In the genomic region with DNA sequence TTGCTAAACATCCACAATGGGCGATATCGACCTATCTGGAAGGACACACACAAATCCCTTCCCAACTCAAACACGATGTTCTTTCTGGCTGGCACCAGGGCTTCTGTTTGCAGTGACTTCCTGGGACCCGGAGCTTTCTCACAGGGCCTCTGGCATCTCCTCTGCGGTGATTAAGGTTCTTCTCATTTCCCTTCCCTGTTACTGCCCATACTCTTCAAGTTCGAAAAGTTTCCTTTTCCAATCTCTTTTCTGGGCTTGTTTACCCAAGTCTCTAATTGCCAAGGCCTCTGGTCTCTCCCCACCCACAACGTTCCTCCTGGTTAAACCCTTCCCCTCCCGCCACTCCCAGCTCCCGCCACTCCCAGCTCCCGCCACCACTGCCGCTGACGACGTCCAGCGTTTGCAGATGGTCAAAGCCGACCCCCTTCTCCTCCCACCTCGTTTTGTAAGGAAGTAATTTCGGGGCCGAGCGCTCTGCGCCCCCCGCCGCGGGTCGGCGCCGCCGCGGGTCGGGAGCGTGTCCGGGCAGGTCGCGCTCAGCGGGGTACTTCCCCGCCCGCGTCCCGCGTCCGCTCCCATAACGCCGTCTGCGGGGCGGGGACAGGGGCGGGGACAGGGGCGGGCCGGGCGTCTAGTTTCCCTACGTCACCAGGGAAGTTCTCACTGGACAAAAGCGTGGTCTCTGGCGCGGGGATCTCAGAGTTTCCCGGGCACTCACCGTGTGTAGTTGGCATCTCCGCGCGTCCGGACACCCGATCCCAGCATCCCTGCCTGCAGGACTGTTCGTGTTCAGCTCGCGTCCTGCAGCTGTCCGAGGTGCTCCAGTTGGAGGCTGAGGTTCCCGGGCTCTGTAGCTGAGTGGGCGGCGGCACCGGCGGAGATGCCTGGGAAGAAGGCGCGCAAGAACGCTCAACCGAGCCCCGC, we compare ENCODE assay signal across 1 cellular context.
A peak's percentile ranks its signal among the peaks of the same experiment; 100 is the strongest.
TF ChIP-seq lines count a peak whose summit lies in the region.

A gene (plus strand): TSS at position 699 of the 924 bp plus-strand sequence. CDS start 182 bp downstream, at position 881.

TF ChIP-seq in K562, 482 proteins besides CTCF, POLR2A, EP300 and RAD21 (continued from another document and continues in another):
- peak; percentile 56; the same call in 1 of the 2 replicates for TF ChIP-seq KAT7 (CRISPR knock-in tag; IDR thresholded peaks at IDR 0.05; ENCODE audit: borderline replicate concordance)
- no peak for TF ChIP-seq RUNX1 (IDR thresholded peaks at IDR 0.05; ENCODE audit: low read depth)
- TF ChIP-seq, protein P1, sequence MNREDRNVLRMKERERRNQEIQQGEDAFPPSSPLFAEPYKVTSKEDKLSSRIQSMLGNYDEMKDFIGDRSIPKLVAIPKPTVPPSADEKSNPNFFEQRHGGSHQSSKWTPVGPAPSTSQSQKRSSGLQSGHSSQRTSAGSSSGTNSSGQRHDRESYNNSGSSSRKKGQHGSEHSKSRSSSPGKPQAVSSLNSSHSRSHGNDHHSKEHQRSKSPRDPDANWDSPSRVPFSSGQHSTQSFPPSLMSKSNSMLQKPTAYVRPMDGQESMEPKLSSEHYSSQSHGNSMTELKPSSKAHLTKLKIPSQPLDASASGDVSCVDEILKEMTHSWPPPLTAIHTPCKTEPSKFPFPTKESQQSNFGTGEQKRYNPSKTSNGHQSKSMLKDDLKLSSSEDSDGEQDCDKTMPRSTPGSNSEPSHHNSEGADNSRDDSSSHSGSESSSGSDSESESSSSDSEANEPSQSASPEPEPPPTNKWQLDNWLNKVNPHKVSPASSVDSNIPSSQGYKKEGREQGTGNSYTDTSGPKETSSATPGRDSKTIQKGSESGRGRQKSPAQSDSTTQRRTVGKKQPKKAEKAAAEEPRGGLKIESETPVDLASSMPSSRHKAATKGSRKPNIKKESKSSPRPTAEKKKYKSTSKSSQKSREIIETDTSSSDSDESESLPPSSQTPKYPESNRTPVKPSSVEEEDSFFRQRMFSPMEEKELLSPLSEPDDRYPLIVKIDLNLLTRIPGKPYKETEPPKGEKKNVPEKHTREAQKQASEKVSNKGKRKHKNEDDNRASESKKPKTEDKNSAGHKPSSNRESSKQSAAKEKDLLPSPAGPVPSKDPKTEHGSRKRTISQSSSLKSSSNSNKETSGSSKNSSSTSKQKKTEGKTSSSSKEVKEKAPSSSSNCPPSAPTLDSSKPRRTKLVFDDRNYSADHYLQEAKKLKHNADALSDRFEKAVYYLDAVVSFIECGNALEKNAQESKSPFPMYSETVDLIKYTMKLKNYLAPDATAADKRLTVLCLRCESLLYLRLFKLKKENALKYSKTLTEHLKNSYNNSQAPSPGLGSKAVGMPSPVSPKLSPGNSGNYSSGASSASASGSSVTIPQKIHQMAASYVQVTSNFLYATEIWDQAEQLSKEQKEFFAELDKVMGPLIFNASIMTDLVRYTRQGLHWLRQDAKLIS (CRISPR knock-in tag; IDR thresholded peaks at IDR 0.05), result peak; percentile 92
- TF ChIP-seq NCOA6 (IDR thresholded peaks at IDR 0.05), result peak; percentile 68
- TF ChIP-seq SIX5 (IDR thresholded peaks at IDR 0.05; ENCODE audit: borderline replicate concordance in 1 of 2, insufficient read depth in 1 of 2, low read depth in 1 of 2, low read length in 2 of 2), result no peak
- TF ChIP-seq, protein P2, sequence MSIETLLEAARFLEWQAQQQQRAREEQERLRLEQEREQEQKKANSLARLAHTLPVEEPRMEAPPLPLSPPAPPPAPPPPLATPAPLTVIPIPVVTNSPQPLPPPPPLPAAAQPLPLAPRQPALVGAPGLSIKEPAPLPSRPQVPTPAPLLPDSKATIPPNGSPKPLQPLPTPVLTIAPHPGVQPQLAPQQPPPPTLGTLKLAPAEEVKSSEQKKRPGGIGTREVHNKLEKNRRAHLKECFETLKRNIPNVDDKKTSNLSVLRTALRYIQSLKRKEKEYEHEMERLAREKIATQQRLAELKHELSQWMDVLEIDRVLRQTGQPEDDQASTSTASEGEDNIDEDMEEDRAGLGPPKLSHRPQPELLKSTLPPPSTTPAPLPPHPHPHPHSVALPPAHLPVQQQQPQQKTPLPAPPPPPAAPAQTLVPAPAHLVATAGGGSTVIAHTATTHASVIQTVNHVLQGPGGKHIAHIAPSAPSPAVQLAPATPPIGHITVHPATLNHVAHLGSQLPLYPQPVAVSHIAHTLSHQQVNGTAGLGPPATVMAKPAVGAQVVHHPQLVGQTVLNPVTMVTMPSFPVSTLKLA (conservative IDR thresholded peaks at IDR 0.05), result peak; percentile 10 to 52; a peak in 1 of 4 replicates
- no peak for TF ChIP-seq MAFF (IDR thresholded peaks at IDR 0.05; ENCODE audit: low read length)
- TF ChIP-seq, protein P3, sequence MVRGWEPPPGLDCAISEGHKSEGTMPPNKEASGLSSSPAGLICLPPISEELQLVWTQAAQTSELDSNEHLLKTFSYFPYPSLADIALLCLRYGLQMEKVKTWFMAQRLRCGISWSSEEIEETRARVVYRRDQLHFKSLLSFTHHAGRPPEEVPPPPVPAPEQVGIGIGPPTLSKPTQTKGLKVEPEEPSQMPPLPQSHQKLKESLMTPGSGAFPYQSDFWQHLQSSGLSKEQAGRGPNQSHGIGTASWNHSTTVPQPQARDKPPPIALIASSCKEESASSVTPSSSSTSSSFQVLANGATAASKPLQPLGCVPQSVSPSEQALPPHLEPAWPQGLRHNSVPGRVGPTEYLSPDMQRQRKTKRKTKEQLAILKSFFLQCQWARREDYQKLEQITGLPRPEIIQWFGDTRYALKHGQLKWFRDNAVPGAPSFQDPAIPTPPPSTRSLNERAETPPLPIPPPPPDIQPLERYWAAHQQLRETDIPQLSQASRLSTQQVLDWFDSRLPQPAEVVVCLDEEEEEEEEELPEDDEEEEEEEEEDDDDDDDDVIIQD (CRISPR knock-in tag; IDR thresholded peaks at IDR 0.05), result no peak
- TF ChIP-seq, protein P4, sequence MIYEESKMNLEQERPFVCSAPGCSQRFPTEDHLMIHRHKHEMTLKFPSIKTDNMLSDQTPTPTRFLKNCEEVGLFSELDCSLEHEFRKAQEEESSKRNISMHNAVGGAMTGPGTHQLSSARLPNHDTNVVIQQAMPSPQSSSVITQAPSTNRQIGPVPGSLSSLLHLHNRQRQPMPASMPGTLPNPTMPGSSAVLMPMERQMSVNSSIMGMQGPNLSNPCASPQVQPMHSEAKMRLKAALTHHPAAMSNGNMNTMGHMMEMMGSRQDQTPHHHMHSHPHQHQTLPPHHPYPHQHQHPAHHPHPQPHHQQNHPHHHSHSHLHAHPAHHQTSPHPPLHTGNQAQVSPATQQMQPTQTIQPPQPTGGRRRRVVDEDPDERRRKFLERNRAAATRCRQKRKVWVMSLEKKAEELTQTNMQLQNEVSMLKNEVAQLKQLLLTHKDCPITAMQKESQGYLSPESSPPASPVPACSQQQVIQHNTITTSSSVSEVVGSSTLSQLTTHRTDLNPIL (CRISPR knock-in tag; IDR thresholded peaks at IDR 0.05), result no peak
- TF ChIP-seq L3MBTL2 (IDR thresholded peaks at IDR 0.05), result peak; percentile 89
- TF ChIP-seq PRPF4 (IDR thresholded peaks at IDR 0.05; ENCODE audit: insufficient read depth, low read depth, low read length, poor library complexity, severe bottlenecking), result peak; percentile 42
- TF ChIP-seq GTF2E2 (tag; IDR thresholded peaks at IDR 0.05), result peak; percentile 80
- TF ChIP-seq SRSF1 (IDR thresholded peaks at IDR 0.05; ENCODE audit: low read depth, low read length), result no peak
- no peak for TF ChIP-seq ZNF3 (CRISPR knock-in tag; IDR thresholded peaks at IDR 0.05)
- no peak for TF ChIP-seq ZNF324 (CRISPR knock-in tag; IDR thresholded peaks at IDR 0.05)
- TF ChIP-seq FOXA1 (IDR thresholded peaks at IDR 0.05; ENCODE audit: borderline replicate concordance), result no peak
- TF ChIP-seq ZFX (CRISPR knock-in tag; IDR thresholded peaks at IDR 0.05), result peak; percentile 69
- no peak for TF ChIP-seq MCM2 (IDR thresholded peaks at IDR 0.05; ENCODE audit: low read depth)
- no peak for TF ChIP-seq U2AF2 (optimal IDR thresholded peaks at IDR 0.05; ENCODE audit: low read depth, low read length)
- TF ChIP-seq RAD51 (IDR thresholded peaks at IDR 0.05; ENCODE audit: borderline replicate concordance, low read depth), result no peak
- TF ChIP-seq, protein P5, sequence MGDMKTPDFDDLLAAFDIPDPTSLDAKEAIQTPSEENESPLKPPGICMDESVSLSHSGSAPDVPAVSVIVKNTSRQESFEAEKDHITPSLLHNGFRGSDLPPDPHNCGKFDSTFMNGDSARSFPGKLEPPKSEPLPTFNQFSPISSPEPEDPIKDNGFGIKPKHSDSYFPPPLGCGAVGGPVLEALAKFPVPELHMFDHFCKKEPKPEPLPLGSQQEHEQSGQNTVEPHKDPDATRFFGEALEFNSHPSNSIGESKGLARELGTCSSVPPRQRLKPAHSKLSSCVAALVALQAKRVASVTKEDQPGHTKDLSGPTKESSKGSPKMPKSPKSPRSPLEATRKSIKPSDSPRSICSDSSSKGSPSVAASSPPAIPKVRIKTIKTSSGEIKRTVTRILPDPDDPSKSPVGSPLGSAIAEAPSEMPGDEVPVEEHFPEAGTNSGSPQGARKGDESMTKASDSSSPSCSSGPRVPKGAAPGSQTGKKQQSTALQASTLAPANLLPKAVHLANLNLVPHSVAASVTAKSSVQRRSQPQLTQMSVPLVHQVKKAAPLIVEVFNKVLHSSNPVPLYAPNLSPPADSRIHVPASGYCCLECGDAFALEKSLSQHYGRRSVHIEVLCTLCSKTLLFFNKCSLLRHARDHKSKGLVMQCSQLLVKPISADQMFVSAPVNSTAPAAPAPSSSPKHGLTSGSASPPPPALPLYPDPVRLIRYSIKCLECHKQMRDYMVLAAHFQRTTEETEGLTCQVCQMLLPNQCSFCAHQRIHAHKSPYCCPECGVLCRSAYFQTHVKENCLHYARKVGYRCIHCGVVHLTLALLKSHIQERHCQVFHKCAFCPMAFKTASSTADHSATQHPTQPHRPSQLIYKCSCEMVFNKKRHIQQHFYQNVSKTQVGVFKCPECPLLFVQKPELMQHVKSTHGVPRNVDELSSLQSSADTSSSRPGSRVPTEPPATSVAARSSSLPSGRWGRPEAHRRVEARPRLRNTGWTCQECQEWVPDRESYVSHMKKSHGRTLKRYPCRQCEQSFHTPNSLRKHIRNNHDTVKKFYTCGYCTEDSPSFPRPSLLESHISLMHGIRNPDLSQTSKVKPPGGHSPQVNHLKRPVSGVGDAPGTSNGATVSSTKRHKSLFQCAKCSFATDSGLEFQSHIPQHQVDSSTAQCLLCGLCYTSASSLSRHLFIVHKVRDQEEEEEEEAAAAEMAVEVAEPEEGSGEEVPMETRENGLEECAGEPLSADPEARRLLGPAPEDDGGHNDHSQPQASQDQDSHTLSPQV (IDR thresholded peaks at IDR 0.05), result peak; percentile 26; the same call in 1 of the 2 replicates
- TF ChIP-seq, protein P6, sequence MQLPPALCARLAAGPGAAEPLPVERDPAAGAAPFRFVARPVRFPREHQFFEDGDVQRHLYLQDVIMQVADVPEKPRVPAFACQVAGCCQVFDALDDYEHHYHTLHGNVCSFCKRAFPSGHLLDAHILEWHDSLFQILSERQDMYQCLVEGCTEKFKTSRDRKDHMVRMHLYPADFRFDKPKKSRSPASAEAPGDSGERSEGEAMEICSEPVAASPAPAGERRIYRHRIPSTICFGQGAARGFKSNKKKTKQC (CRISPR knock-in tag; IDR thresholded peaks at IDR 0.05), result 0 out of 2 replicates have a peak, but pooled peaks have one; percentile 15
- TF ChIP-seq ZC3H11A (IDR thresholded peaks at IDR 0.05; ENCODE audit: low read depth, low read length), result no peak
- TF ChIP-seq TAF7 (tag; IDR thresholded peaks at IDR 0.05), result peak; percentile 76
- TF ChIP-seq DACH1 (IDR thresholded peaks at IDR 0.05; ENCODE audit: partially characterized antibody), result no peak
- no peak for TF ChIP-seq ATF1 (CRISPR knock-in tag; IDR thresholded peaks at IDR 0.05)
- peak; percentile 61 for TF ChIP-seq ATF1 (tag; IDR thresholded peaks at IDR 0.05)
- TF ChIP-seq ZFPM2 (CRISPR knock-in tag; IDR thresholded peaks at IDR 0.05), result no peak
- TF ChIP-seq, protein P7, sequence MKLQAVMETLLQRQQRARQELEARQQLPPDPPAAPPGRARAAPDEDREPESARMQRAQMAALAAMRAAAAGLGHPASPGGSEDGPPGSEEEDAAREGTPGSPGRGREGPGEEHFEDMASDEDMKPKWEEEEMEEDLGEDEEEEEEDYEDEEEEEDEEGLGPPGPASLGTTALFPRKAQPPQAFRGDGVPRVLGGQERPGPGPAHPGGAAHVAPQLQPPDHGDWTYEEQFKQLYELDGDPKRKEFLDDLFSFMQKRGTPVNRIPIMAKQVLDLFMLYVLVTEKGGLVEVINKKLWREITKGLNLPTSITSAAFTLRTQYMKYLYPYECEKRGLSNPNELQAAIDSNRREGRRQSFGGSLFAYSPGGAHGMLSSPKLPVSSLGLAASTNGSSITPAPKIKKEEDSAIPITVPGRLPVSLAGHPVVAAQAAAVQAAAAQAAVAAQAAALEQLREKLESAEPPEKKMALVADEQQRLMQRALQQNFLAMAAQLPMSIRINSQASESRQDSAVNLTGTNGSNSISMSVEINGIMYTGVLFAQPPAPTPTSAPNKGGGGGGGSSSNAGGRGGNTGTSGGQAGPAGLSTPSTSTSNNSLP (IDR thresholded peaks at IDR 0.05; ENCODE audit: borderline replicate concordance, low read depth, low read length), result no peak
- TF ChIP-seq, protein P8, sequence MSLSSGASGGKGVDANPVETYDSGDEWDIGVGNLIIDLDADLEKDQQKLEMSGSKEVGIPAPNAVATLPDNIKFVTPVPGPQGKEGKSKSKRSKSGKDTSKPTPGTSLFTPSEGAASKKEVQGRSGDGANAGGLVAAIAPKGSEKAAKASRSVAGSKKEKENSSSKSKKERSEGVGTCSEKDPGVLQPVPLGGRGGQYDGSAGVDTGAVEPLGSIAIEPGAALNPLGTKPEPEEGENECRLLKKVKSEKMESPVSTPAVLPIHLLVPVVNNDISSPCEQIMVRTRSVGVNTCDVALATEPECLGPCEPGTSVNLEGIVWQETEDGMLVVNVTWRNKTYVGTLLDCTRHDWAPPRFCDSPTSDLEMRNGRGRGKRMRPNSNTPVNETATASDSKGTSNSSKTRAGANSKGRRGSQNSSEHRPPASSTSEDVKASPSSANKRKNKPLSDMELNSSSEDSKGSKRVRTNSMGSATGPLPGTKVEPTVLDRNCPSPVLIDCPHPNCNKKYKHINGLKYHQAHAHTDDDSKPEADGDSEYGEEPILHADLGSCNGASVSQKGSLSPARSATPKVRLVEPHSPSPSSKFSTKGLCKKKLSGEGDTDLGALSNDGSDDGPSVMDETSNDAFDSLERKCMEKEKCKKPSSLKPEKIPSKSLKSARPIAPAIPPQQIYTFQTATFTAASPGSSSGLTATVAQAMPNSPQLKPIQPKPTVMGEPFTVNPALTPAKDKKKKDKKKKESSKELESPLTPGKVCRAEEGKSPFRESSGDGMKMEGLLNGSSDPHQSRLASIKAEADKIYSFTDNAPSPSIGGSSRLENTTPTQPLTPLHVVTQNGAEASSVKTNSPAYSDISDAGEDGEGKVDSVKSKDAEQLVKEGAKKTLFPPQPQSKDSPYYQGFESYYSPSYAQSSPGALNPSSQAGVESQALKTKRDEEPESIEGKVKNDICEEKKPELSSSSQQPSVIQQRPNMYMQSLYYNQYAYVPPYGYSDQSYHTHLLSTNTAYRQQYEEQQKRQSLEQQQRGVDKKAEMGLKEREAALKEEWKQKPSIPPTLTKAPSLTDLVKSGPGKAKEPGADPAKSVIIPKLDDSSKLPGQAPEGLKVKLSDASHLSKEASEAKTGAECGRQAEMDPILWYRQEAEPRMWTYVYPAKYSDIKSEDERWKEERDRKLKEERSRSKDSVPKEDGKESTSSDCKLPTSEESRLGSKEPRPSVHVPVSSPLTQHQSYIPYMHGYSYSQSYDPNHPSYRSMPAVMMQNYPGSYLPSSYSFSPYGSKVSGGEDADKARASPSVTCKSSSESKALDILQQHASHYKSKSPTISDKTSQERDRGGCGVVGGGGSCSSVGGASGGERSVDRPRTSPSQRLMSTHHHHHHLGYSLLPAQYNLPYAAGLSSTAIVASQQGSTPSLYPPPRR (CRISPR knock-in tag; IDR thresholded peaks at IDR 0.05; ENCODE audit: borderline replicate concordance), result peak; percentile 68; the same call in 1 of the 2 replicates
